Comparison of ENCODE assay signal across 1 cellular context in the genomic region with DNA sequence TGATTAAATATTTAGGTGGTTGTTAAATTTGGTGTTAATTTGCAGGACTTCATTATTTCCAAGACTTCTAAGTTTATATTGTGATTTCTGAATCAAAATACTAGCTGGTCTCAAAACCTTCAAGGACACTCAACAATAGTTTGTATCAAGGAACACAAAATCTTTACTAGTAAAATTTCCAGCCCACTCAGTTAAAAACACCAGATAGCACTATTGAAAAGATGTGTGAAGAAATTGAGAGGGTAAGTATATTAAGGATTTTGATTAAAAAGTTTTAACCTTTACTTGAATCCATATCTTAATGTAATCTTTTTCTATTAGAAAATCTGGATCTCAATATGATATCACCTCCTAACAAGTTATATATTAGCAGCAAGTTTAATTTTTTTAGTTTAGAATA.
TF ChIP-seq lines count a peak whose summit lies in the region.

No MANE protein-coding gene starts in this region.

TF ChIP-seq in HCT116, 20 proteins besides CTCF, POLR2A, EP300 and RAD21 (continued from another document):
- TF ChIP-seq, protein P1, sequence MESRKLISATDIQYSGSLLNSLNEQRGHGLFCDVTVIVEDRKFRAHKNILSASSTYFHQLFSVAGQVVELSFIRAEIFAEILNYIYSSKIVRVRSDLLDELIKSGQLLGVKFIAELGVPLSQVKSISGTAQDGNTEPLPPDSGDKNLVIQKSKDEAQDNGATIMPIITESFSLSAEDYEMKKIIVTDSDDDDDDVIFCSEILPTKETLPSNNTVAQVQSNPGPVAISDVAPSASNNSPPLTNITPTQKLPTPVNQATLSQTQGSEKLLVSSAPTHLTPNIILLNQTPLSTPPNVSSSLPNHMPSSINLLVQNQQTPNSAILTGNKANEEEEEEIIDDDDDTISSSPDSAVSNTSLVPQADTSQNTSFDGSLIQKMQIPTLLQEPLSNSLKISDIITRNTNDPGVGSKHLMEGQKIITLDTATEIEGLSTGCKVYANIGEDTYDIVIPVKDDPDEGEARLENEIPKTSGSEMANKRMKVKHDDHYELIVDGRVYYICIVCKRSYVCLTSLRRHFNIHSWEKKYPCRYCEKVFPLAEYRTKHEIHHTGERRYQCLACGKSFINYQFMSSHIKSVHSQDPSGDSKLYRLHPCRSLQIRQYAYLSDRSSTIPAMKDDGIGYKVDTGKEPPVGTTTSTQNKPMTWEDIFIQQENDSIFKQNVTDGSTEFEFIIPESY (IDR thresholded peaks at IDR 0.05; ENCODE audit: extremely low read depth, insufficient replicate concordance, low read length) = no peak
- TF ChIP-seq, protein P2, sequence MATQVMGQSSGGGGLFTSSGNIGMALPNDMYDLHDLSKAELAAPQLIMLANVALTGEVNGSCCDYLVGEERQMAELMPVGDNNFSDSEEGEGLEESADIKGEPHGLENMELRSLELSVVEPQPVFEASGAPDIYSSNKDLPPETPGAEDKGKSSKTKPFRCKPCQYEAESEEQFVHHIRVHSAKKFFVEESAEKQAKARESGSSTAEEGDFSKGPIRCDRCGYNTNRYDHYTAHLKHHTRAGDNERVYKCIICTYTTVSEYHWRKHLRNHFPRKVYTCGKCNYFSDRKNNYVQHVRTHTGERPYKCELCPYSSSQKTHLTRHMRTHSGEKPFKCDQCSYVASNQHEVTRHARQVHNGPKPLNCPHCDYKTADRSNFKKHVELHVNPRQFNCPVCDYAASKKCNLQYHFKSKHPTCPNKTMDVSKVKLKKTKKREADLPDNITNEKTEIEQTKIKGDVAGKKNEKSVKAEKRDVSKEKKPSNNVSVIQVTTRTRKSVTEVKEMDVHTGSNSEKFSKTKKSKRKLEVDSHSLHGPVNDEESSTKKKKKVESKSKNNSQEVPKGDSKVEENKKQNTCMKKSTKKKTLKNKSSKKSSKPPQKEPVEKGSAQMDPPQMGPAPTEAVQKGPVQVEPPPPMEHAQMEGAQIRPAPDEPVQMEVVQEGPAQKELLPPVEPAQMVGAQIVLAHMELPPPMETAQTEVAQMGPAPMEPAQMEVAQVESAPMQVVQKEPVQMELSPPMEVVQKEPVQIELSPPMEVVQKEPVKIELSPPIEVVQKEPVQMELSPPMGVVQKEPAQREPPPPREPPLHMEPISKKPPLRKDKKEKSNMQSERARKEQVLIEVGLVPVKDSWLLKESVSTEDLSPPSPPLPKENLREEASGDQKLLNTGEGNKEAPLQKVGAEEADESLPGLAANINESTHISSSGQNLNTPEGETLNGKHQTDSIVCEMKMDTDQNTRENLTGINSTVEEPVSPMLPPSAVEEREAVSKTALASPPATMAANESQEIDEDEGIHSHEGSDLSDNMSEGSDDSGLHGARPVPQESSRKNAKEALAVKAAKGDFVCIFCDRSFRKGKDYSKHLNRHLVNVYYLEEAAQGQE (IDR thresholded peaks at IDR 0.05; ENCODE audit: low read depth) = no peak
